9 cellular contexts compared by ENCODE assay signal in genomic region chr18:63236990-63237389, GRCh38.
DNase-seq lines count a peak whose midpoint lies in the region; ATAC-seq and TF ChIP-seq lines count a peak whose summit lies in the region.
"Had no signal": no experiment of that assay in that cellular context is flagged by ENCODE, and none has a peak within 500 bp of the region (broad histone marks: within the 10 kb centered on the region; RNA-seq: fewer than 3 reads in every experiment).

No MANE protein-coding gene starts in this region.

- H3K36me3 ChIP-seq in body of pancreas (replicated peaks in 1 of 2; ENCODE audit: insufficient read depth in 1 of 2, low read depth in 2 of 2) (no peaks in the 10 kb centered on the region), mesenchymal stem cell (ENCODE audit: control insufficient read depth in 1 of 2, insufficient read depth in 2 of 2, low read depth in 1 of 2, low read length in 2 of 2) (no peaks in the 10 kb centered on the region), testis (ENCODE audit: low read depth, missing control alignments) (no peaks in the 10 kb centered on the region)

- peak overlapping the region; percentile 61 for H2AK5ac ChIP-seq in mesenchymal stem cell (ENCODE audit: low read length, severe bottlenecking)

- 76 to 91% methylated on average over 14 of the region's 14 CpGs for WGBS in body of pancreas, 2 donors
- WGBS in mesenchymal stem cell = 94% methylated on average over 10 of the region's 14 CpGs
- 59 to 77% methylated on average over 11 to 14 of the region's 14 CpGs for WGBS in testis, 2 donors

- no peak for TF ChIP-seq POLR2A in body of pancreas (IDR thresholded peaks at IDR 0.05)
- no peak for TF ChIP-seq POLR2A in testis (IDR thresholded peaks at IDR 0.05)

- H3K79me1 ChIP-seq in mesenchymal stem cell (replicated peaks; ENCODE audit: low read length, poor library complexity, severe bottlenecking) = peaks cover 2% of the 10 kb centered on the region

- no peak overlapping the region for H3K23ac ChIP-seq in mesenchymal stem cell (ENCODE audit: low read length in 2 of 2)

- H2BK15ac ChIP-seq in mesenchymal stem cell (ENCODE audit: low read depth, poor library complexity, severe bottlenecking) = peak overlapping the region; percentile 80

- ATAC-seq in body of pancreas = no peak

- H2BK12ac ChIP-seq in mesenchymal stem cell (ENCODE audit: low read length in 2 of 2) = peak overlapping the region; percentile 49 to 86

- H3K18ac ChIP-seq in mesenchymal stem cell (ENCODE audit: low read depth in 1 of 2, low read length in 2 of 2) = peak overlapping the region; percentile 28 to 57

- H3K27ac ChIP-seq in body of pancreas (peak overlapping the region; percentile 48 to 75 (median 71)), mesenchymal stem cell (ENCODE audit: low read length, poor library complexity, severe bottlenecking) (peak overlapping the region; percentile 89), testis (peak overlapping the region; percentile 83 to 89)

- TF ChIP-seq CTCF in body of pancreas (IDR thresholded peaks at IDR 0.05) = no peak
- no peak for TF ChIP-seq CTCF in testis (IDR thresholded peaks at IDR 0.05)

- no peak overlapping the region for H3K4me2 ChIP-seq in mesenchymal stem cell (ENCODE audit: low read length, poor library complexity, severe bottlenecking)

- H4K8ac ChIP-seq in mesenchymal stem cell (ENCODE audit: low read length) = peak overlapping the region; percentile 51

- DNase-seq in NOMO-1 treated with DMSO at 0.1 percent for 48 hours (lab: John Stamatoyannopoulos, UW; ENCODE audit: unreplicated experiment) = peak; percentile 75
- no peak for DNase-seq in NOMO-1 treated with dmso at 0.1 percent for 144 hours (lab: John Stamatoyannopoulos, UW; ENCODE audit: unreplicated experiment)
- no peak for DNase-seq in body of pancreas
- no peak for DNase-seq in mesenchymal stem cell
- DNase-seq in testis = peak; percentile 78
- no peak for DNase-seq in effector CD4-positive, alpha-beta T cell
- no peak for DNase-seq in mesenteric fat pad (ENCODE audit: low spot score)
- DNase-seq in ecto neural progenitor cell (ENCODE audit: low spot score) = no peak
- DNase-seq: 8988T had no signal

- H3K9me3 ChIP-seq in body of pancreas (no peaks in the 10 kb centered on the region), mesenchymal stem cell (ENCODE audit: control insufficient read depth, low read length) (no peaks in the 10 kb centered on the region), testis (no peaks in the 10 kb centered on the region)

- no peak overlapping the region for H2BK120ac ChIP-seq in mesenchymal stem cell (ENCODE audit: low read depth, low read length)

- no peaks in the 10 kb centered on the region for H3K27me3 ChIP-seq in body of pancreas
- peaks cover 0 to 1% of the 10 kb centered on the region in 2 experiments for H3K27me3 ChIP-seq in mesenchymal stem cell (ENCODE audit: control insufficient read depth in 1 of 2, insufficient read depth in 1 of 2, low read length in 2 of 2)
- no peaks in the 10 kb centered on the region for H3K27me3 ChIP-seq in testis

- peak overlapping the region; percentile 40 for H2BK5ac ChIP-seq in mesenchymal stem cell (ENCODE audit: low read depth, low read length, poor library complexity, severe bottlenecking)

- peak overlapping the region; percentile 13 to 73 for H3K4ac ChIP-seq in mesenchymal stem cell (ENCODE audit: low read depth in 1 of 2, low read length in 2 of 2)

- H3K4me1 ChIP-seq in body of pancreas (peaks cover 25% of the 10 kb centered on the region), mesenchymal stem cell (ENCODE audit: control insufficient read depth, insufficient read depth, low read depth, low read length) (peaks cover 8% of the 10 kb centered on the region), testis (peaks cover 50% of the 10 kb centered on the region)

- no peak overlapping the region for H4K91ac ChIP-seq in mesenchymal stem cell (ENCODE audit: low read length)

- no peak overlapping the region for H3K14ac ChIP-seq in mesenchymal stem cell (ENCODE audit: low read length in 2 of 2)

- H3K4me3 ChIP-seq in body of pancreas (no peak overlapping the region), mesenchymal stem cell (ENCODE audit: insufficient read depth in 1 of 2, low read depth in 1 of 2, low read length in 2 of 2) (peak overlapping the region in 1 of 2 experiments; percentile 57), testis (peak overlapping the region; percentile 24 to 31)

- H3K9ac ChIP-seq in mesenchymal stem cell (ENCODE audit: low read length) = peak overlapping the region; percentile 89

- intact Hi-C loops in body of pancreas (cut with DNase I) = no loop called here
- intact Hi-C loops in testis (cut with DNase I; ENCODE audit: low total_unique reads) = no loop called here

- H2AFZ ChIP-seq in mesenchymal stem cell (ENCODE audit: low read depth, low read length) = no peak overlapping the region

Comparison
In these comparisons a context has a peak if more than half of its experiments do, and no peak if none do; other contexts are left out.
1. DNase-seq: peak in NOMO-1 treated with DMSO at 0.1 percent for 48 hours (single experiment) and testis (single experiment); none in NOMO-1 treated with dmso at 0.1 percent for 144 hours (single experiment), body of pancreas (0 of 4), mesenchymal stem cell (single experiment), effector CD4-positive, alpha-beta T cell (single experiment), mesenteric fat pad (single experiment) and ecto neural progenitor cell (single experiment).
2. H3K4me3 ChIP-seq: peak in testis (2 of 2); none in body of pancreas (0 of 2).
3. Peak in every context shown above with its lines, with median percentiles within 50 percentile points of each other: H3K27ac ChIP-seq.